ENCODE assay signal across 10 cellular contexts in genomic region chr9:32395483-32396216, GRCh38. TPM values are rescaled to one million over a fixed set of nuclear protein-coding genes. Genes with fewer than 3 reads are reported as not detected.
DNase-seq lines count a peak whose midpoint lies in the region; ATAC-seq lines count a peak whose summit lies in the region.
"Had no signal": no experiment of that assay in that cellular context is flagged by ENCODE, and none has a peak within 500 bp of the region (broad histone marks: within the 10 kb centered on the region; RNA-seq: fewer than 3 reads in every experiment).

No MANE protein-coding gene starts in this region.

- no peak overlapping the region for H3K4me3 ChIP-seq in skeletal muscle cell (ENCODE audit: low read depth, low read length)
- H3K4me3 ChIP-seq: PC-9 had no signal

- intact Hi-C loops in left cardiac atrium (cut with DNase I), result no loop called here

- peak; percentile 89 to 96 for ATAC-seq in left cardiac atrium
- no peak for ATAC-seq in HG03565 (IDR thresholded peaks at IDR 0.05; ENCODE audit: unreplicated experiment)

- DNase-seq in GM04504 (ENCODE audit: low read depth) (peak; percentile 74), amniotic epithelial cell (ENCODE audit: low read depth) (peak; percentile 87), left cardiac atrium (peak; percentile 65), skeletal muscle cell (ENCODE audit: low read depth) (peak; percentile 93), NCI-H446 (lab: John Stamatoyannopoulos, UW) (no peak), GM19238 (ENCODE audit: insufficient read length, low spot score) (no peak), SIG-M5 treated with dmso at 0.1 percent for 504 hours (lab: John Stamatoyannopoulos, UW; ENCODE audit: unreplicated experiment) (no peak)
- DNase-seq: posterior cingulate gyrus had no signal

RNA-seq across cellular contexts. Expression of gene ACO1, which starts 11.2 kb away (rescaled TPM):
- total RNA-seq in left cardiac atrium, result 10 to 100 TPM; 59.6 to 62.0 TPM

Comparison
In these comparisons a context has a peak if more than half of its experiments do, and no peak if none do; other contexts are left out.
1. DNase-seq: peak in GM04504 (single experiment), amniotic epithelial cell (single experiment), left cardiac atrium (single experiment) and skeletal muscle cell (single experiment); none in NCI-H446 (0 of 2), GM19238 (single experiment) and SIG-M5 treated with dmso at 0.1 percent for 504 hours (single experiment).